ENCODE assay signal across 9 cellular contexts in genomic region chr9:4225291-4226119, GRCh38.
DNase-seq lines count a peak whose midpoint lies in the region; ATAC-seq and TF ChIP-seq lines count a peak whose summit lies in the region.
"Had no signal": no experiment of that assay in that cellular context is flagged by ENCODE, and none has a peak within 500 bp of the region (broad histone marks: within the 10 kb centered on the region; RNA-seq: fewer than 3 reads in every experiment).

No MANE protein-coding gene starts in this region.

- intact Hi-C loops in gastrocnemius medialis (cut with DNase I; ENCODE audit: low total_unique reads), result no loop called here

- no peak for ATAC-seq in gastrocnemius medialis
- ATAC-seq in GM21529 (IDR thresholded peaks at IDR 0.05; ENCODE audit: unreplicated experiment), result no peak

- in situ Hi-C loops in KBM-7 (cut with MboI; ENCODE audit: low pct_unique_long_range_greater_than_20kb, low sequenced_read_pairs) (no loop called here), gastrocnemius medialis (cut with MboI; ENCODE audit: low sequenced_read_pairs in 4 of 4) (no loop called here)

- no peaks in the 10 kb centered on the region for H3K4me1 ChIP-seq in gastrocnemius medialis

- no peak overlapping the region for H3K4me3 ChIP-seq in gastrocnemius medialis
- H3K4me3 ChIP-seq: skin epidermis, thyroid gland had no signal

- no peak for TF ChIP-seq POLR2A in gastrocnemius medialis (IDR thresholded peaks at IDR 0.05)

- H3K36me3 ChIP-seq in gastrocnemius medialis, result no peaks in the 10 kb centered on the region
- H3K36me3 ChIP-seq: thyroid gland had no signal

- no peak for TF ChIP-seq CTCF in gastrocnemius medialis (IDR thresholded peaks at IDR 0.05 in 4 of 5, conservative IDR thresholded peaks at IDR 0.05 in 1 of 5)

- H3K27ac ChIP-seq in gastrocnemius medialis, result no peak overlapping the region
- H3K27ac ChIP-seq: skin epidermis, thyroid gland had no signal

- H3K27me3 ChIP-seq in gastrocnemius medialis, result no peaks in the 10 kb centered on the region
- H3K27me3 ChIP-seq: thyroid gland had no signal

- DNase-seq in GM04503 (ENCODE audit: low read depth) (peak; percentile 85), LHCN-M2 (ENCODE audit: low read depth) (peak; percentile 79), astrocyte of the hippocampus (ENCODE audit: low read depth, low spot score) (peak; percentile 91), non-pigmented ciliary epithelial cell (ENCODE audit: low read depth) (peak; percentile 87), KBM-7 (no peak), gastrocnemius medialis (no peak)
- DNase-seq: thyroid gland had no signal

- no peaks in the 10 kb centered on the region for H3K9me3 ChIP-seq in gastrocnemius medialis
- H3K9me3 ChIP-seq: thyroid gland had no signal

Comparison
In these comparisons a context has a peak if more than half of its experiments do, and no peak if none do; other contexts are left out.
1. DNase-seq: peak in GM04503 (single experiment), LHCN-M2 (single experiment), astrocyte of the hippocampus (single experiment) and non-pigmented ciliary epithelial cell (single experiment); none in KBM-7 (single experiment) and gastrocnemius medialis (0 of 2).